ENCODE assay signal across 15 cellular contexts in the genomic region with DNA sequence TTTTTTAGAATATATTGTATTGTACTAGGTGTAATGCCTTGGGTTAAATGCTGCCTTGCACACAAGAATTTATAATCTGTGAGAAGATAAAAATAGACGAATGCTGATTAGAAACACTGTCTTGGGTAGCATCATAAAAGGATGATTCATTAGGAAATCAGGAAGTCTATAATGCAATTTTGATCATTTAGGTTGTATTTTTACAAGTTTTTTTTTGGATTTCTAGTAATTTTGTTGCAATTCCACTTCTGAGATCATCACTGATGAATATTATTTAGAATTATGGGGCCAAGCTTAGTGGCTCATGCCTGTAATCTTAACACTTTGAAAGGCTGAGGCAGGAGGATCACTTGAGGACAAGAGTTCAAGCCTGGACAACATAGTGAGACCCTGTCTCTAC. TPM values are rescaled to one million over a fixed set of nuclear protein-coding genes. Genes with fewer than 3 reads are reported as not detected.
DNase-seq lines count a peak whose midpoint lies in the region; ATAC-seq and TF ChIP-seq lines count a peak whose summit lies in the region.
"Had no signal": no experiment of that assay in that cellular context is flagged by ENCODE, and none has a peak within 500 bp of the region (broad histone marks: within the 10 kb centered on the region; RNA-seq: fewer than 3 reads in every experiment).

No MANE protein-coding gene starts in this region.

- no peak overlapping the region for H2AK5ac ChIP-seq in mesenchymal stem cell (ENCODE audit: low read length, severe bottlenecking)

- no peak overlapping the region for H3K14ac ChIP-seq in mesenchymal stem cell (ENCODE audit: low read length in 2 of 2)

- intact Hi-C loops in stomach (cut with DNase I; ENCODE audit: low total_unique reads) = no loop called here

- H4K8ac ChIP-seq in mesenchymal stem cell (ENCODE audit: low read length) = no peak overlapping the region

- H4K20me1 ChIP-seq in GM23248 (ENCODE audit: insufficient read depth) = no peaks in the 10 kb centered on the region
- H4K20me1 ChIP-seq in SK-N-SH (ENCODE audit: insufficient read depth) = peaks cover 6% of the 10 kb centered on the region; the same call in 1 of the 2 replicates

- H3K4me1 Mint-ChIP-seq in activated T-helper 17 cell treated with anti-CD3 and anti-CD28 coated beads, Interleukin-2, amount 50 U/mL, for 72 hours = peaks cover 43% of the 10 kb centered on the region
- peaks cover 37% of the 10 kb centered on the region for H3K4me1 Mint-ChIP-seq in activated CD4-positive, alpha-beta memory T cell treated with anti-CD3 and anti-CD28 coated beads, Interleukin-2, amount 10 ng/mL, durations not matched to agents 7 days and 5 days

- no peaks in the 10 kb centered on the region for H3K36me3 ChIP-seq in GM23248 (ENCODE audit: low read depth)
- H3K36me3 ChIP-seq in mesenchymal stem cell (ENCODE audit: control insufficient read depth in 1 of 2, insufficient read depth in 2 of 2, low read depth in 1 of 2, low read length in 2 of 2) = peaks cover 0 to 3% of the 10 kb centered on the region in 2 experiments
- H3K36me3 ChIP-seq in stomach = no peaks in the 10 kb centered on the region
- H3K36me3 ChIP-seq in SK-N-SH (replicated peaks in 1 of 2; ENCODE audit: control insufficient read depth in 1 of 2, insufficient read depth in 2 of 2, low read length in 1 of 2) = no peaks in the 10 kb centered on the region

- H2BK12ac ChIP-seq in mesenchymal stem cell (ENCODE audit: low read length in 2 of 2) = no peak overlapping the region

- no peak for TF ChIP-seq POLR2A in stomach (IDR thresholded peaks at IDR 0.05)

- H4K91ac ChIP-seq in mesenchymal stem cell (ENCODE audit: low read length) = no peak overlapping the region

- peaks cover 28% of the 10 kb centered on the region for H3F3A ChIP-seq in GM23248 (ENCODE audit: insufficient read depth)
- H3F3A ChIP-seq in SK-N-SH (replicated peaks; ENCODE audit: insufficient read depth) = peaks cover 18% of the 10 kb centered on the region

- no peak overlapping the region for H2BK5ac ChIP-seq in mesenchymal stem cell (ENCODE audit: low read depth, low read length, poor library complexity, severe bottlenecking)

- no peak for TF ChIP-seq RAD21 in SK-N-SH (IDR thresholded peaks at IDR 0.05; ENCODE audit: low read length)

- 0% methylated on average over 1 of the region's 1 CpG for WGBS in GM23248 (ENCODE audit: low coverage in 1 of 2, low lambda C conversion rate in 2 of 2, missing lambda C conversion rate in 2 of 2), 2 experiments
- 44% methylated on average over 1 of the region's 1 CpG for WGBS in mesenchymal stem cell
- WGBS in stomach, 5 donors = 33 to 49% (median 44%) methylated on average over 1 of the region's 1 CpG
- 38% methylated on average over 1 of the region's 1 CpG for WGBS in SK-N-SH (ENCODE audit: low lambda C conversion rate)

- H3K27me3 ChIP-seq in GM23248 (replicated peaks; ENCODE audit: insufficient read depth) (no peaks in the 10 kb centered on the region), mesenchymal stem cell (ENCODE audit: control insufficient read depth in 1 of 2, insufficient read depth in 1 of 2, low read length in 2 of 2) (no peaks in the 10 kb centered on the region), stomach (no peaks in the 10 kb centered on the region), SK-N-SH (ENCODE audit: insufficient read depth) (no peaks in the 10 kb centered on the region)

- no peak overlapping the region for H3K4me3 Mint-ChIP-seq in activated T-helper 17 cell treated with anti-CD3 and anti-CD28 coated beads, Interleukin-2, amount 50 U/mL, for 72 hours
- H3K4me3 Mint-ChIP-seq in activated CD4-positive, alpha-beta memory T cell treated with anti-CD3 and anti-CD28 coated beads, Interleukin-2, amount 10 ng/mL, durations not matched to agents 7 days and 5 days = no peak overlapping the region
- H3K4me3 Mint-ChIP-seq: activated naive CD8-positive, alpha-beta T cell had no signal

- H3K4me2 ChIP-seq in GM23248 (ENCODE audit: unreplicated experiment) (peak overlapping the region; percentile 27), mesenchymal stem cell (ENCODE audit: low read length, poor library complexity, severe bottlenecking) (no peak overlapping the region), SK-N-SH (no peak overlapping the region)

- H3K23ac ChIP-seq in mesenchymal stem cell (ENCODE audit: low read length in 2 of 2) = no peak overlapping the region

- H3K4me3 ChIP-seq in GM23248 = no peak overlapping the region
- H3K4me3 ChIP-seq in mesenchymal stem cell (ENCODE audit: insufficient read depth in 1 of 2, low read depth in 1 of 2, low read length in 2 of 2) = no peak overlapping the region
- no peak overlapping the region for H3K4me3 ChIP-seq in stomach
- H3K4me3 ChIP-seq in SK-N-SH (ENCODE audit: low read depth in 2 of 2, low read length in 1 of 2) = no peak overlapping the region

- POLR2A ChIA-PET in SK-N-SH (lab: Yijun Ruan, JAX) = no interaction called here
- POLR2A ChIA-PET in activated CD4-positive, alpha-beta memory T cell treated with anti-CD3 and anti-CD28 coated beads, Interleukin-2, amount 10 ng/mL, durations not matched to agents 7 days and 5 days (lab: Charles Lee) = no interaction called here

- peaks cover 26% of the 10 kb centered on the region for H3K36me3 Mint-ChIP-seq in activated T-helper 17 cell treated with anti-CD3 and anti-CD28 coated beads, Interleukin-2, amount 50 U/mL, for 72 hours (ENCODE audit: low read depth)
- H3K36me3 Mint-ChIP-seq in activated CD4-positive, alpha-beta memory T cell treated with anti-CD3 and anti-CD28 coated beads, Interleukin-2, amount 10 ng/mL, durations not matched to agents 7 days and 5 days (ENCODE audit: low read depth) = peaks cover 4% of the 10 kb centered on the region

- peaks cover 24% of the 10 kb centered on the region for H3K79me1 ChIP-seq in mesenchymal stem cell (replicated peaks; ENCODE audit: low read length, poor library complexity, severe bottlenecking)

- H3K9ac ChIP-seq in GM23248 (no peak overlapping the region), mesenchymal stem cell (ENCODE audit: low read length) (peak overlapping the region; percentile 92), SK-N-SH (no peak overlapping the region)

- H2AFZ ChIP-seq in GM23248 (no peak overlapping the region), mesenchymal stem cell (ENCODE audit: low read depth, low read length) (no peak overlapping the region), SK-N-SH (ENCODE audit: low read depth) (no peak overlapping the region)

- H2BK15ac ChIP-seq in mesenchymal stem cell (ENCODE audit: low read depth, poor library complexity, severe bottlenecking) = no peak overlapping the region

- H3K79me2 ChIP-seq in GM23248 (ENCODE audit: insufficient read depth) (peaks cover 62% of the 10 kb centered on the region), SK-N-SH (ENCODE audit: insufficient read depth) (peaks cover 31% of the 10 kb centered on the region)

- TF ChIP-seq CTCF in stomach (IDR thresholded peaks at IDR 0.05) (no peak), SK-N-SH (IDR thresholded peaks at IDR 0.05) (no peak)

- no peaks in the 10 kb centered on the region for H3K27me3 Mint-ChIP-seq in activated T-helper 17 cell treated with anti-CD3 and anti-CD28 coated beads, Interleukin-2, amount 50 U/mL, for 72 hours
- H3K27me3 Mint-ChIP-seq in activated CD4-positive, alpha-beta memory T cell treated with anti-CD3 and anti-CD28 coated beads, Interleukin-2, amount 10 ng/mL, durations not matched to agents 7 days and 5 days = no peaks in the 10 kb centered on the region
- H3K27me3 Mint-ChIP-seq: activated naive CD8-positive, alpha-beta T cell had no signal

- no peaks in the 10 kb centered on the region for H3K9me2 ChIP-seq in GM23248 (ENCODE audit: insufficient read depth)
- no peaks in the 10 kb centered on the region for H3K9me2 ChIP-seq in SK-N-SH

- no peak overlapping the region for H3K4ac ChIP-seq in mesenchymal stem cell (ENCODE audit: low read depth in 1 of 2, low read length in 2 of 2)

- H3K4me1 ChIP-seq in GM23248 (ENCODE audit: insufficient read depth) (peaks cover 40% of the 10 kb centered on the region), mesenchymal stem cell (ENCODE audit: control insufficient read depth, insufficient read depth, low read depth, low read length) (peaks cover 43% of the 10 kb centered on the region), stomach (peaks cover 62 to 94% (median 82%) of the 10 kb centered on the region in 4 donors), SK-N-SH (ENCODE audit: control insufficient read depth in 1 of 2, insufficient read depth in 2 of 2, low read depth in 1 of 2, low read length in 1 of 2) (peaks cover 46 to 49% of the 10 kb centered on the region in 2 experiments)

- no peaks in the 10 kb centered on the region for H3K9me3 ChIP-seq in GM23248 (ENCODE audit: low read depth)
- H3K9me3 ChIP-seq in mesenchymal stem cell (ENCODE audit: control insufficient read depth, low read length) = no peaks in the 10 kb centered on the region
- H3K9me3 ChIP-seq in stomach = no peaks in the 10 kb centered on the region
- H3K9me3 ChIP-seq in SK-N-SH = no peaks in the 10 kb centered on the region

- H2BK120ac ChIP-seq in mesenchymal stem cell (ENCODE audit: low read depth, low read length) = no peak overlapping the region

- H3K27ac ChIP-seq in GM23248 (peak overlapping the region; percentile 50), mesenchymal stem cell (ENCODE audit: low read length, poor library complexity, severe bottlenecking) (no peak overlapping the region), stomach (peak overlapping the region in 4 of 5 donors; percentile 87 to 92 (median 89)), SK-N-SH (ENCODE audit: low read depth in 2 of 2, low read length in 1 of 2) (peak overlapping the region in 1 of 2 experiments; percentile 65; a peak in 2 of 4 replicates)

- TF ChIP-seq EP300 in stomach (IDR thresholded peaks at IDR 0.05) (no peak), SK-N-SH (IDR thresholded peaks at IDR 0.05; ENCODE audit: borderline replicate concordance in 1 of 2, low read depth in 1 of 2, low read length in 1 of 2) (no peak)

- H3K27ac Mint-ChIP-seq in activated T-helper 17 cell treated with anti-CD3 and anti-CD28 coated beads, Interleukin-2, amount 50 U/mL, for 72 hours = peak overlapping the region; percentile 61
- H3K27ac Mint-ChIP-seq in activated CD4-positive, alpha-beta memory T cell treated with anti-CD3 and anti-CD28 coated beads, Interleukin-2, amount 10 ng/mL, durations not matched to agents 7 days and 5 days = no peak overlapping the region

- peak; percentile 59 for DNase-seq in GM23248
- no peak for DNase-seq in mesenchymal stem cell
- no peak for DNase-seq in stomach
- DNase-seq in SK-N-SH = no peak
- no peak for DNase-seq in activated CD4-positive, alpha-beta memory T cell treated with anti-CD3 and anti-CD28 coated beads, Interleukin-2, amount 10 ng/mL, durations not matched to agents 7 days and 5 days
- no peak for DNase-seq in activated naive CD4-positive, alpha-beta T cell treated with anti-CD3 and anti-CD28 coated beads, Interleukin-2, amount 50 U/mL, for 16 hours
- DNase-seq: foreskin melanocyte, NCI-H1436 treated with DMSO at 0.1 percent for 48 hours, NCI-H526 treated with DMSO at 0.1 percent for 48 hours, occipital lobe, SHP77 treated with DMSO at 0.1 percent for 48 hours had no signal

- H3K18ac ChIP-seq in mesenchymal stem cell (ENCODE audit: low read depth in 1 of 2, low read length in 2 of 2) = no peak overlapping the region

- ATAC-seq in activated T-helper 17 cell treated with anti-CD3 and anti-CD28 coated beads, Interleukin-2, amount 50 U/mL, for 72 hours (replicated peaks) = no peak
- ATAC-seq in GM18907 (IDR thresholded peaks at IDR 0.05; ENCODE audit: unreplicated experiment) = no peak
- ATAC-seq: left colon had no signal

- CTCF ChIA-PET in SK-N-SH (lab: Yijun Ruan, JAX) = interaction anchor here (2.1 kb wide), 1 partner anchor 19 kb away, joined by 5 read pairs; no protein-coding TSS in a partner anchor
- CTCF ChIA-PET in activated CD4-positive, alpha-beta memory T cell treated with anti-CD3 and anti-CD28 coated beads, Interleukin-2, amount 10 ng/mL, durations not matched to agents 7 days and 5 days (lab: Charles Lee) = interaction anchor here (0.6 kb wide), 1 partner anchor 232 kb away, joined by 3 read pairs; no protein-coding TSS in a partner anchor

- in situ Hi-C loops in GM23248 (cut with MboI) = no loop called here

- H3K9me3 Mint-ChIP-seq in activated T-helper 17 cell treated with anti-CD3 and anti-CD28 coated beads, Interleukin-2, amount 50 U/mL, for 72 hours = no peaks in the 10 kb centered on the region
- no peaks in the 10 kb centered on the region for H3K9me3 Mint-ChIP-seq in activated CD4-positive, alpha-beta memory T cell treated with anti-CD3 and anti-CD28 coated beads, Interleukin-2, amount 10 ng/mL, durations not matched to agents 7 days and 5 days

RNA-seq across cellular contexts. Expression of a gene that starts 29.6 kb away (rescaled TPM):
- 42.7 and 57.4 TPM in 2 replicates for total RNA-seq in GM23248 (2014; rRNA removed; shearing (Covaris generic))
- polyA plus RNA-seq in GM23248 (2016; fragmentation: Nextera tagmentation; extraction: Ambion mirVana) = 21.1 and 23.0 TPM in 2 replicates
- 10 to 100 TPM; 18.4 to 24.8 TPM for total RNA-seq in activated T-helper 17 cell treated with anti-CD3 and anti-CD28 coated beads, Interleukin-2, amount 50 U/mL, for 72 hours
- 59.1 TPM for polyA plus RNA-seq in mesenchymal stem cell (2013, experiment 1 of 2)
- 58.7 TPM for polyA plus RNA-seq in mesenchymal stem cell (2013, experiment 2 of 2)
- total RNA-seq in stomach = 100 to 1,000 TPM in 1 of 5 donors, 10 to 100 TPM in 4; 25.5 to 140 (median 43.3) TPM
- polyA plus RNA-seq in stomach = 10 to 100 TPM; 15.1 to 27.5 (median 25.4) TPM
- polyA plus RNA-seq in SK-N-SH (2012; rRNA removed) = 22.8 and 29.8 TPM in 2 replicates
- polyA plus RNA-seq in SK-N-SH (2012; cell fraction: cytosol; rRNA removed) = 16.7 and 23.9 TPM in 2 replicates
- polyA plus RNA-seq in SK-N-SH (2012; cell fraction: nucleus; rRNA removed) = 11.2 and 13.4 TPM in 2 replicates
- 10 to 100 TPM; 31.7 to 31.9 TPM for total RNA-seq in activated CD4-positive, alpha-beta memory T cell treated with anti-CD3 and anti-CD28 coated beads, Interleukin-2, amount 10 ng/mL, durations not matched to agents 7 days and 5 days

RNA-seq across cellular contexts. Expression of a gene that starts 58.9 kb away (rescaled TPM):
- total RNA-seq in GM23248 (2014; rRNA removed; shearing (Covaris generic)) = 0.51 and 1.1 TPM in 2 replicates
- polyA plus RNA-seq in GM23248 (2016; fragmentation: Nextera tagmentation; extraction: Ambion mirVana) (1.7 and 1.9 TPM in 2 replicates), stomach (10 to 100 TPM in 1 of 3 donors, 1 to 10 TPM in 2; 4.7 to 10.7 (median 7.5) TPM), SK-N-SH (2012; rRNA removed) (10.2 and 10.6 TPM in 2 replicates)
- 10 to 100 TPM; 18.0 to 28.0 TPM for total RNA-seq in activated T-helper 17 cell treated with anti-CD3 and anti-CD28 coated beads, Interleukin-2, amount 50 U/mL, for 72 hours
- polyA plus RNA-seq in mesenchymal stem cell (2013, experiment 1 of 2) = 3.8 TPM
- 3.7 TPM for polyA plus RNA-seq in mesenchymal stem cell (2013, experiment 2 of 2)
- total RNA-seq in stomach = 100 to 1,000 TPM in 1 of 5 donors, 10 to 100 TPM in 3, 1 to 10 TPM in 1; 8.7 to 267 (median 13.2) TPM
- polyA plus RNA-seq in SK-N-SH (2012; cell fraction: cytosol; rRNA removed) = 4.6 and 7.4 TPM in 2 replicates
- 26.6 and 27.1 TPM in 2 replicates for polyA plus RNA-seq in SK-N-SH (2012; cell fraction: nucleus; rRNA removed)
- total RNA-seq in activated CD4-positive, alpha-beta memory T cell treated with anti-CD3 and anti-CD28 coated beads, Interleukin-2, amount 10 ng/mL, durations not matched to agents 7 days and 5 days = 10 to 100 TPM; 10.8 to 11.5 TPM

RNA-seq across cellular contexts. Expression of a gene that starts 59.1 kb away (rescaled TPM):
- total RNA-seq in GM23248 (2014; rRNA removed; shearing (Covaris generic)) = 3.8 and 5.9 TPM in 2 replicates
- polyA plus RNA-seq in GM23248 (2016; fragmentation: Nextera tagmentation; extraction: Ambion mirVana) = 22.7 and 24.1 TPM in 2 replicates
- total RNA-seq in activated T-helper 17 cell treated with anti-CD3 and anti-CD28 coated beads, Interleukin-2, amount 50 U/mL, for 72 hours = 10 to 100 TPM; 14.3 to 14.7 TPM
- polyA plus RNA-seq in mesenchymal stem cell (2013, experiment 1 of 2) = 24.6 TPM
- 25.9 TPM for polyA plus RNA-seq in mesenchymal stem cell (2013, experiment 2 of 2)
- 1 to 10 TPM in 4 of 5 donors, under 1 TPM in 1; 0.58 to 8.4 (median 3.1) TPM for total RNA-seq in stomach
- 10 to 100 TPM in 2 of 3 donors, 1 to 10 TPM in 1; 8.9 to 17.0 (median 11.7) TPM for polyA plus RNA-seq in stomach
- polyA plus RNA-seq in SK-N-SH (2012; rRNA removed) = 11.2 and 12.5 TPM in 2 replicates
- polyA plus RNA-seq in SK-N-SH (2012; cell fraction: cytosol; rRNA removed) = 15.5 and 18.3 TPM in 2 replicates
- polyA plus RNA-seq in SK-N-SH (2012; cell fraction: nucleus; rRNA removed) = 4.7 and 5.6 TPM in 2 replicates
- 1 to 10 TPM; 5.7 to 6.1 TPM for total RNA-seq in activated CD4-positive, alpha-beta memory T cell treated with anti-CD3 and anti-CD28 coated beads, Interleukin-2, amount 10 ng/mL, durations not matched to agents 7 days and 5 days
